6 cellular contexts compared by ENCODE assay signal in the genomic region with DNA sequence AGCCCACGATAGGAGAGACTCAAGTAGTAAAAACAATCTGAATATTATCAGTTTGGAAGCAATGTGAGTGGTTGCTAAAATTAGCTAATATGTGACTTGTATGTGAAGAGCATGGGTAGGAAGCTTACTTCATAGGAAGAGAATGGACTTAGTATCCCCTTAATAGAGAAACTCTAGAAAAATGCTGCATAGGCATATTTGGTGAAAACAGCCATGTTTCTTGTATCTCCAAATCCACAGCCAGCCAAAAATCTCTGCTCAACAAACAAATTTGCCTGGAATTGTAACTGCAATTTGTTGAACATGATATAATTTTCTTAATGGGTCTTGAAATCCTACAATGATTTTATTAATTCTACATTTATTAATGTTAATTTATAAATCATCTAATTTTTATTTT.
"Had no signal": no experiment of that assay in that cellular context is flagged by ENCODE, and none has a peak within 500 bp of the region (broad histone marks: within the 10 kb centered on the region; RNA-seq: fewer than 3 reads in every experiment).

No MANE protein-coding gene starts in this region.

- H3K9ac ChIP-seq: KMS-11 had no signal

- FAIRE-seq: HTR-8/SVneo had no signal

- DNase-seq: IMR-90, KBM-7, KG1 had no signal

- H3K27ac ChIP-seq: HL-60, KMS-11 had no signal

- H3K4me2 ChIP-seq: KMS-11 had no signal
